ENCODE assay signal across 8 cellular contexts in genomic region chr10:77643795-77644468, GRCh38. TPM values are rescaled to one million over a fixed set of nuclear protein-coding genes. Genes with fewer than 3 reads are reported as not detected.
DNase-seq lines count a peak whose midpoint lies in the region; ATAC-seq and TF ChIP-seq lines count a peak whose summit lies in the region.

No MANE protein-coding gene starts in this region.

- POLR2A ChIA-PET in Caco-2 (lab: Charles Lee) (no interaction called here), PC-3 (lab: Charles Lee; ENCODE audit: unreplicated experiment) (no interaction called here)

- H3K27ac ChIP-seq in PC-3 (ENCODE audit: low read length) (no peak overlapping the region), coronary artery (no peak overlapping the region)

- no peaks in the 10 kb centered on the region for H3K9me2 ChIP-seq in PC-3 (replicated peaks; ENCODE audit: low read length)

- peaks cover 9% of the 10 kb centered on the region; the same call in 1 of the 2 replicates for H3K4me1 ChIP-seq in Caco-2
- peaks cover 30% of the 10 kb centered on the region for H3K4me1 ChIP-seq in PC-3 (ENCODE audit: insufficient read depth, low read length)

- peak overlapping the region; percentile 20; the same call in 1 of the 2 replicates for H2AFZ ChIP-seq in PC-3 (ENCODE audit: low read length)

- peaks cover 6% of the 10 kb centered on the region for H3K79me2 ChIP-seq in PC-3 (ENCODE audit: low read length)

- peaks cover 2% of the 10 kb centered on the region; the same call in 1 of the 2 replicates for H3K27me3 ChIP-seq in Caco-2 (replicated peaks; ENCODE audit: control insufficient read depth, insufficient read depth, low read length)
- H3K27me3 ChIP-seq in PC-3 (ENCODE audit: low read length): no peaks in the 10 kb centered on the region

- no peak overlapping the region for H3K9ac ChIP-seq in PC-3 (ENCODE audit: low read length)

- no peaks in the 10 kb centered on the region for H3K9me3 Mint-ChIP-seq in Caco-2 (ENCODE audit: unreplicated experiment)

- H3K4me3 ChIP-seq in Caco-2 (ENCODE audit: low read depth, low read length): no peak overlapping the region
- no peak overlapping the region for H3K4me3 ChIP-seq in PC-3 (ENCODE audit: low read length)
- no peak overlapping the region for H3K4me3 ChIP-seq in coronary artery

- no peaks in the 10 kb centered on the region for H4K20me1 ChIP-seq in PC-3 (ENCODE audit: low read length)

- no peaks in the 10 kb centered on the region for H3K36me3 ChIP-seq in Caco-2 (ENCODE audit: control insufficient read depth, insufficient read depth, low read length)
- no peaks in the 10 kb centered on the region for H3K36me3 ChIP-seq in PC-3 (ENCODE audit: low read depth, low read length)

- H3K4me3 Mint-ChIP-seq in Caco-2 (ENCODE audit: unreplicated experiment): no peak overlapping the region

- intact Hi-C loops in Caco-2 (cut with micrococcal nuclease; ENCODE audit: unreplicated experiment): loop anchor here (1.0 kb wide), 1 partner anchor 479 kb away; no protein-coding TSS in a partner anchor
- intact Hi-C loops in PC-3 (cut with micrococcal nuclease): loop anchor here (1.0 to 5.0 kb wide), 6 partner anchors 67 to 479 kb away; no protein-coding TSS in a partner anchor

- H3K4me2 ChIP-seq in PC-3 (ENCODE audit: low read length): no peak overlapping the region

- ATAC-seq in GM19351 (IDR thresholded peaks at IDR 0.05; ENCODE audit: unreplicated experiment) (peak; percentile 54), PC-3 (peak; percentile 75), HG02678 (IDR thresholded peaks at IDR 0.05; ENCODE audit: unreplicated experiment) (no peak), GM18517 (IDR thresholded peaks at IDR 0.05; ENCODE audit: unreplicated experiment) (no peak)

- H3K4me1 Mint-ChIP-seq in Caco-2 (ENCODE audit: low read depth, unreplicated experiment): peaks cover 13% of the 10 kb centered on the region

- no peak overlapping the region for H3K27ac Mint-ChIP-seq in Caco-2 (ENCODE audit: unreplicated experiment)

- no TSS peak for BruUV-seq in Caco-2 (replicated peaks; lab: Mats Ljungman, UMichigan)
- no TSS peak for BruUV-seq in PC-3 (replicated peaks; lab: Mats Ljungman, UMichigan)

- peaks cover 3% of the 10 kb centered on the region for H3K27me3 Mint-ChIP-seq in Caco-2 (ENCODE audit: insufficient read depth, unreplicated experiment)

- TF ChIP-seq CTCF in Caco-2 (IDR thresholded peaks at IDR 0.05; ENCODE audit: insufficient read depth in 1 of 2, low read depth in 1 of 2, low read length in 1 of 2, severe bottlenecking in 1 of 2, unreplicated experiment in 1 of 2) (peak; percentile 48 to 53), PC-3 (conservative IDR thresholded peaks at IDR 0.05; ENCODE audit: low read depth, low read length) (peak; percentile 100), coronary artery (IDR thresholded peaks at IDR 0.05) (peak; percentile 29)

- DNase-seq in Caco-2: peak in 1 of 2 experiments; percentile 36
- peak; percentile 98 for DNase-seq in PC-3
- DNase-seq in coronary artery (ENCODE audit: low spot score): no peak
- DNase-seq in myocyte (ENCODE audit: low read depth): peak; percentile 63
- DNase-seq in effector CD4-positive, alpha-beta T cell: no peak

- H3K9me3 ChIP-seq in Caco-2 (no peaks in the 10 kb centered on the region), PC-3 (ENCODE audit: low read length) (no peaks in the 10 kb centered on the region)

- no peaks in the 10 kb centered on the region for H3F3A ChIP-seq in PC-3 (ENCODE audit: low read length, unreplicated experiment)

- H3K36me3 Mint-ChIP-seq in Caco-2 (ENCODE audit: insufficient read depth, unreplicated experiment): peaks cover under 1% of the 10 kb centered on the region

- CTCF ChIA-PET in Caco-2 (lab: Charles Lee) (interaction anchor here (0.6 to 1.3 kb wide), 6 partner anchors 19 to 479 kb away, joined by 3 to 5 read pairs (median 4); no protein-coding TSS in a partner anchor), PC-3 (lab: Charles Lee) (interaction anchor here (0.6 to 2.8 kb wide), 12 partner anchors 10 to 1370 kb away, joined by 3 to 30 read pairs (median 6); no protein-coding TSS in a partner anchor)

RNA-seq across cellular contexts. Expression of gene KCNMA1, which starts 6.3 kb away (rescaled TPM):
- total RNA-seq in Caco-2 (2022): 20.7 and 23.9 TPM in 2 replicates
- 143 and 193 TPM in 2 replicates for total RNA-seq in PC-3 (2014; rRNA removed)
- 11.9 and 15.3 TPM in 2 replicates for total RNA-seq in myocyte
- polyA plus RNA-seq in myocyte (2012): 31.5 TPM

Comparison
In these comparisons a context has a peak if more than half of its experiments do, and no peak if none do; other contexts are left out.
1. DNase-seq: peak in PC-3 (single experiment) and myocyte (single experiment); none in coronary artery (single experiment) and effector CD4-positive, alpha-beta T cell (single experiment).
2. CTCF ChIP-seq: peak in every context shown above with its lines; median percentile 100 in PC-3; 50 in Caco-2; 29 in coronary artery.
3. ATAC-seq: peak in GM19351 (single experiment) and PC-3 (single experiment); none in HG02678 (single experiment) and GM18517 (single experiment).